8 cellular contexts compared by ENCODE assay signal in the genomic region with DNA sequence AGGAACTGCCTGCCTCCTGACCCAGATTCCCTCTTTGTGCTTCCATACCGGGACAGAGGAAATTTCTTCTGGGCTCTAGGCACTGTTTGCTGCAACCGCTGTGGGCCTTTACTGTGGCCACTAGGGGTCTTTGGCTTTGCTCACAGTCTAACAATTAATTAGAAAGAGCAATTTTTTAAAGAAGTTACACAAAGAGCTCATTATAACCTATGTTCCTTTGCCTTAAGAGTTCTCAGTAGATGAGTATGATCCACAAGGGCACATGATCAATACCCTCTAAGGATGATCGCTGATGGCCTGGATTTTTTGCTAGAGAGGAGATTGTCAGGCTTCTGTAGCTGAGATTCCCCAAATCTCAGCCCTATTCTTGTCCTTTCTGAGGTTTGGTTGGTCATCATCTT.
DNase-seq lines count a peak whose midpoint lies in the region; ATAC-seq and TF ChIP-seq lines count a peak whose summit lies in the region.

No MANE protein-coding gene starts in this region.

- TF ChIP-seq CTCF in GM20000 (IDR thresholded peaks at IDR 0.05; ENCODE audit: extremely low read depth, missing control alignments) (peak; percentile 28), hepatocyte (IDR thresholded peaks at IDR 0.05; ENCODE audit: poor library complexity) (peak; percentile 60)

- no peak overlapping the region for H2AFZ ChIP-seq in hepatocyte

- H3K27ac ChIP-seq in hepatocyte = no peak overlapping the region
- H3K27ac ChIP-seq in aorta (ENCODE audit: low read depth in 1 of 2, low read length in 2 of 2) = no peak overlapping the region

- H3K9me3 ChIP-seq in hepatocyte (ENCODE audit: low read depth) = no peaks in the 10 kb centered on the region
- no peaks in the 10 kb centered on the region for H3K9me3 ChIP-seq in aorta (ENCODE audit: control insufficient read depth, low read length)

- no peaks in the 10 kb centered on the region for H3K27me3 ChIP-seq in hepatocyte
- no peaks in the 10 kb centered on the region for H3K27me3 ChIP-seq in aorta (ENCODE audit: control insufficient read depth in 1 of 2, insufficient read depth in 2 of 2, low read length in 1 of 2)

- no peaks in the 10 kb centered on the region for H3K9me2 ChIP-seq in hepatocyte (replicated peaks; ENCODE audit: insufficient read depth)

- H3K4me3 ChIP-seq in hepatocyte (no peak overlapping the region), aorta (ENCODE audit: low read length in 2 of 2) (no peak overlapping the region)

- H3K79me2 ChIP-seq in hepatocyte = no peaks in the 10 kb centered on the region

- H3K36me3 ChIP-seq in hepatocyte (replicated peaks; ENCODE audit: insufficient read depth, low read depth) = no peaks in the 10 kb centered on the region
- H3K36me3 ChIP-seq in aorta (ENCODE audit: control insufficient read depth in 1 of 2, insufficient read depth in 2 of 2, low read length in 1 of 2) = no peaks in the 10 kb centered on the region

- WGBS in hepatocyte (ENCODE audit: low lambda C conversion rate, missing lambda C conversion rate) = 41% methylated on average over 3 of the region's 3 CpGs
- WGBS in aorta, 2 donors = 38 to 43% methylated on average over 3 of the region's 3 CpGs

- H4K20me1 ChIP-seq in hepatocyte (ENCODE audit: insufficient read depth, poor library complexity, severe bottlenecking) = no peaks in the 10 kb centered on the region

- DNase-seq in A172 (ENCODE audit: low spot score) = peak; percentile 8
- DNase-seq in GM20000 (ENCODE audit: low spot score) = no peak
- DNase-seq in hepatocyte (ENCODE audit: low spot score) = peak; percentile 46
- no peak for DNase-seq in NCI-H2227 treated with DMSO at 0.1 percent for 48 hours (lab: John Stamatoyannopoulos, UW)
- no peak for DNase-seq in aorta
- no peak for DNase-seq in GM19238 (ENCODE audit: insufficient read length, low spot score)

- no peak overlapping the region for H3K4me2 ChIP-seq in hepatocyte

- peak; percentile 84 for ATAC-seq in SK-N-SH treated with all-trans-retinoic acid at 6 μM for 48 hours
- no peak for ATAC-seq in HG03025 (IDR thresholded peaks at IDR 0.05; ENCODE audit: low FRiP score, unreplicated experiment)
- ATAC-seq in aorta (ENCODE audit: low FRiP score) = no peak

- intact Hi-C loops in aorta (cut with DNase I) = no loop called here

- H3K4me1 ChIP-seq in hepatocyte (ENCODE audit: insufficient read depth) (no peaks in the 10 kb centered on the region), aorta (ENCODE audit: control insufficient read depth in 1 of 2, insufficient read depth in 2 of 2, low read length in 2 of 2) (no peaks in the 10 kb centered on the region)

TF ChIP-seq in SK-N-SH treated with all-trans-retinoic acid at 6 μM for 48 hours, 23 proteins besides CTCF, POLR2A, EP300 and RAD21:
- TF ChIP-seq ZC3H10 (CRISPR knock-in tag; IDR thresholded peaks at IDR 0.05) (no peak), GLIS3 (CRISPR knock-in tag; IDR thresholded peaks at IDR 0.05) (no peak), TCF4 (CRISPR knock-in tag; IDR thresholded peaks at IDR 0.05; ENCODE audit: borderline replicate concordance) (no peak), ZFP30 (CRISPR knock-in tag; IDR thresholded peaks at IDR 0.05) (no peak), PPARA (CRISPR knock-in tag; IDR thresholded peaks at IDR 0.05; ENCODE audit: borderline replicate concordance) (no peak), ESRRG (CRISPR knock-in tag; IDR thresholded peaks at IDR 0.05) (no peak), OSR1 (CRISPR knock-in tag; IDR thresholded peaks at IDR 0.05) (no peak), ARNTL (CRISPR knock-in tag; IDR thresholded peaks at IDR 0.05; ENCODE audit: borderline replicate concordance, low read depth) (no peak), SNAI2 (CRISPR knock-in tag; IDR thresholded peaks at IDR 0.05) (no peak), ZFP3 (CRISPR knock-in tag; IDR thresholded peaks at IDR 0.05) (no peak), ZNF8 (CRISPR knock-in tag; IDR thresholded peaks at IDR 0.05) (no peak), ISL1 (CRISPR knock-in tag; IDR thresholded peaks at IDR 0.05) (no peak)
- TF ChIP-seq, protein P1, sequence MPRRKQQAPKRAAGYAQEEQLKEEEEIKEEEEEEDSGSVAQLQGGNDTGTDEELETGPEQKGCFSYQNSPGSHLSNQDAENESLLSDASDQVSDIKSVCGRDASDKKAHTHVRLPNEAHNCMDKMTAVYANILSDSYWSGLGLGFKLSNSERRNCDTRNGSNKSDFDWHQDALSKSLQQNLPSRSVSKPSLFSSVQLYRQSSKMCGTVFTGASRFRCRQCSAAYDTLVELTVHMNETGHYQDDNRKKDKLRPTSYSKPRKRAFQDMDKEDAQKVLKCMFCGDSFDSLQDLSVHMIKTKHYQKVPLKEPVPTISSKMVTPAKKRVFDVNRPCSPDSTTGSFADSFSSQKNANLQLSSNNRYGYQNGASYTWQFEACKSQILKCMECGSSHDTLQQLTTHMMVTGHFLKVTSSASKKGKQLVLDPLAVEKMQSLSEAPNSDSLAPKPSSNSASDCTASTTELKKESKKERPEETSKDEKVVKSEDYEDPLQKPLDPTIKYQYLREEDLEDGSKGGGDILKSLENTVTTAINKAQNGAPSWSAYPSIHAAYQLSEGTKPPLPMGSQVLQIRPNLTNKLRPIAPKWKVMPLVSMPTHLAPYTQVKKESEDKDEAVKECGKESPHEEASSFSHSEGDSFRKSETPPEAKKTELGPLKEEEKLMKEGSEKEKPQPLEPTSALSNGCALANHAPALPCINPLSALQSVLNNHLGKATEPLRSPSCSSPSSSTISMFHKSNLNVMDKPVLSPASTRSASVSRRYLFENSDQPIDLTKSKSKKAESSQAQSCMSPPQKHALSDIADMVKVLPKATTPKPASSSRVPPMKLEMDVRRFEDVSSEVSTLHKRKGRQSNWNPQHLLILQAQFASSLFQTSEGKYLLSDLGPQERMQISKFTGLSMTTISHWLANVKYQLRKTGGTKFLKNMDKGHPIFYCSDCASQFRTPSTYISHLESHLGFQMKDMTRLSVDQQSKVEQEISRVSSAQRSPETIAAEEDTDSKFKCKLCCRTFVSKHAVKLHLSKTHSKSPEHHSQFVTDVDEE (CRISPR knock-in tag; IDR thresholded peaks at IDR 0.05) = no peak
- TF ChIP-seq, protein P2, sequence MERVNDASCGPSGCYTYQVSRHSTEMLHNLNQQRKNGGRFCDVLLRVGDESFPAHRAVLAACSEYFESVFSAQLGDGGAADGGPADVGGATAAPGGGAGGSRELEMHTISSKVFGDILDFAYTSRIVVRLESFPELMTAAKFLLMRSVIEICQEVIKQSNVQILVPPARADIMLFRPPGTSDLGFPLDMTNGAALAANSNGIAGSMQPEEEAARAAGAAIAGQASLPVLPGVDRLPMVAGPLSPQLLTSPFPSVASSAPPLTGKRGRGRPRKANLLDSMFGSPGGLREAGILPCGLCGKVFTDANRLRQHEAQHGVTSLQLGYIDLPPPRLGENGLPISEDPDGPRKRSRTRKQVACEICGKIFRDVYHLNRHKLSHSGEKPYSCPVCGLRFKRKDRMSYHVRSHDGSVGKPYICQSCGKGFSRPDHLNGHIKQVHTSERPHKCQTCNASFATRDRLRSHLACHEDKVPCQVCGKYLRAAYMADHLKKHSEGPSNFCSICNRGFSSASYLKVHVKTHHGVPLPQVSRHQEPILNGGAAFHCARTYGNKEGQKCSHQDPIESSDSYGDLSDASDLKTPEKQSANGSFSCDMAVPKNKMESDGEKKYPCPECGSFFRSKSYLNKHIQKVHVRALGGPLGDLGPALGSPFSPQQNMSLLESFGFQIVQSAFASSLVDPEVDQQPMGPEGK (CRISPR knock-in tag; IDR thresholded peaks at IDR 0.05; ENCODE audit: borderline replicate concordance) = no peak

Comparison
In these comparisons a context has a peak if more than half of its experiments do, and no peak if none do; other contexts are left out.
1. DNase-seq: peak in A172 (single experiment) and hepatocyte (single experiment); none in GM20000 (single experiment), NCI-H2227 treated with DMSO at 0.1 percent for 48 hours (single experiment), aorta (0 of 2) and GM19238 (single experiment).